ENCODE assay signal across 16 cellular contexts in genomic region chr11:69052343-69053168, GRCh38. TPM values are rescaled to one million over a fixed set of nuclear protein-coding genes. Genes with fewer than 3 reads are reported as not detected.
DNase-seq lines count a peak whose midpoint lies in the region; ATAC-seq and TF ChIP-seq lines count a peak whose summit lies in the region.
"Had no signal": no experiment of that assay in that cellular context is flagged by ENCODE, and none has a peak within 500 bp of the region (broad histone marks: within the 10 kb centered on the region; RNA-seq: fewer than 3 reads in every experiment).

No MANE protein-coding gene starts in this region.

- H3K36me3 Mint-ChIP-seq in activated B cell treated with CpG ODN at 0.5 μM for 24 hours (ENCODE audit: low read depth) (peaks cover 11% of the 10 kb centered on the region), type B pancreatic cell (no peaks in the 10 kb centered on the region)

- H2BK120ac ChIP-seq in mesenchymal stem cell (ENCODE audit: low read depth, low read length), result no peak overlapping the region

- no peak overlapping the region for H3K4ac ChIP-seq in mesenchymal stem cell (ENCODE audit: low read depth in 1 of 2, low read length in 2 of 2)

- TF ChIP-seq CTCF in activated B cell treated with CpG ODN at 0.5 μM for 24 hours (IDR thresholded peaks at IDR 0.05) (no peak), type B pancreatic cell (conservative IDR thresholded peaks at IDR 0.05) (no peak)

- CTCF ChIA-PET in activated B cell treated with CpG ODN at 0.5 μM for 24 hours (lab: Charles Lee), result interaction anchor here (0.7 kb wide), 1 partner anchor 618 kb away, joined by 3 read pairs; no protein-coding TSS in a partner anchor

- H3K23ac ChIP-seq in mesenchymal stem cell (ENCODE audit: low read length in 2 of 2), result peak overlapping the region in 1 of 2 experiments; percentile 27

- POLR2A ChIA-PET in activated B cell treated with CpG ODN at 0.5 μM for 24 hours (lab: Charles Lee), result interaction anchor here (0.6 kb wide), 2 partner anchors 10 to 39 kb away, joined by 3 to 6 read pairs; no protein-coding TSS in a partner anchor

- H2AFZ ChIP-seq in mesenchymal stem cell (ENCODE audit: low read depth, low read length), result no peak overlapping the region

- intact Hi-C loops in Right ventricle myocardium inferior (cut with DNase I), result loop anchor here (5.0 kb wide), 2 partner anchors 35 to 105 kb away; no protein-coding TSS in a partner anchor
- intact Hi-C loops in cardiac septum (cut with DNase I), result no loop called here
- intact Hi-C loops in activated B cell treated with CpG ODN at 0.5 μM for 24 hours (cut with micrococcal nuclease), result loop anchor here (10.0 kb wide), 1 partner anchor 588 kb away; the partner anchor contains the start of gene PPP6R3

- H2BK12ac ChIP-seq in mesenchymal stem cell (ENCODE audit: low read length in 2 of 2), result no peak overlapping the region

- peaks cover 61% of the 10 kb centered on the region for H3K79me1 ChIP-seq in mesenchymal stem cell (replicated peaks; ENCODE audit: low read length, poor library complexity, severe bottlenecking)

- H3K36me3 ChIP-seq in mesenchymal stem cell (ENCODE audit: control insufficient read depth in 1 of 2, insufficient read depth in 2 of 2, low read depth in 1 of 2, low read length in 2 of 2), result peaks cover 28 to 38% of the 10 kb centered on the region in 2 experiments
- H3K36me3 ChIP-seq: breast epithelium had no signal

- H4K91ac ChIP-seq in mesenchymal stem cell (ENCODE audit: low read length), result no peak overlapping the region

- H3K27me3 Mint-ChIP-seq in activated B cell treated with CpG ODN at 0.5 μM for 24 hours, result no peaks in the 10 kb centered on the region
- H3K27me3 Mint-ChIP-seq in type B pancreatic cell, result no peaks in the 10 kb centered on the region

- H3K27ac Mint-ChIP-seq in activated B cell treated with CpG ODN at 0.5 μM for 24 hours (no peak overlapping the region), type B pancreatic cell (peak overlapping the region; percentile 41)
- H3K27ac Mint-ChIP-seq: mesothelial cell of epicardium had no signal

- DNase-seq in Right ventricle myocardium inferior (ENCODE audit: missing footprints) (peak; percentile 60), cardiac septum (ENCODE audit: low spot score) (no peak), activated B cell treated with CpG ODN at 0.5 μM for 24 hours (no peak), mesenchymal stem cell (no peak), type B pancreatic cell (ENCODE audit: extremely low spot score, unreplicated experiment) (no peak), KG1 (lab: John Stamatoyannopoulos, UW) (no peak)
- no peak for DNase-seq in stimulated activated CD4-positive, alpha-beta T cell treated with anti-CD3 and anti-CD28 coated beads, Interleukin-1b, Interleukin-23, amount 100 ng/mL, for 48 hours
- DNase-seq: activated CD4-positive, alpha-beta T cell treated with anti-CD3 and anti-CD28 coated beads, Interleukin-2, amount 50 U/mL, for 4 hours; activated gamma-delta T cell; NCI-H2107; T-helper 2 cell had no signal

- H2AK5ac ChIP-seq in mesenchymal stem cell (ENCODE audit: low read length, severe bottlenecking), result no peak overlapping the region

- no peak overlapping the region for H3K4me2 ChIP-seq in mesenchymal stem cell (ENCODE audit: low read length, poor library complexity, severe bottlenecking)
- H3K4me2 ChIP-seq: A549 had no signal

- ATAC-seq in Right ventricle myocardium inferior, result no peak
- ATAC-seq in activated B cell treated with CpG ODN at 0.5 μM for 24 hours (ENCODE audit: low read depth), result no peak
- ATAC-seq in HG03135 (IDR thresholded peaks at IDR 0.05; ENCODE audit: unreplicated experiment), result no peak
- ATAC-seq: A549, esophagus mucosa had no signal

- H3K27ac ChIP-seq in mesenchymal stem cell (ENCODE audit: low read length, poor library complexity, severe bottlenecking), result no peak overlapping the region
- H3K27ac ChIP-seq: A549 had no signal

- no peak overlapping the region for H3K4me3 ChIP-seq in mesenchymal stem cell (ENCODE audit: insufficient read depth in 1 of 2, low read depth in 1 of 2, low read length in 2 of 2)
- H3K4me3 ChIP-seq: A549, breast epithelium had no signal

- H3K4me1 ChIP-seq in mesenchymal stem cell (ENCODE audit: control insufficient read depth, insufficient read depth, low read depth, low read length), result peaks cover 19% of the 10 kb centered on the region

- no peaks in the 10 kb centered on the region for H3K9me3 Mint-ChIP-seq in activated B cell treated with CpG ODN at 0.5 μM for 24 hours
- no peaks in the 10 kb centered on the region for H3K9me3 Mint-ChIP-seq in type B pancreatic cell
- H3K9me3 Mint-ChIP-seq: mesothelial cell of epicardium had no signal

- no peaks in the 10 kb centered on the region for H3K9me3 ChIP-seq in mesenchymal stem cell (ENCODE audit: control insufficient read depth, low read length)
- H3K9me3 ChIP-seq: A549, breast epithelium had no signal

- H4K8ac ChIP-seq in mesenchymal stem cell (ENCODE audit: low read length), result no peak overlapping the region

- no peak overlapping the region for H3K18ac ChIP-seq in mesenchymal stem cell (ENCODE audit: low read depth in 1 of 2, low read length in 2 of 2)

- no peak overlapping the region for H2BK5ac ChIP-seq in mesenchymal stem cell (ENCODE audit: low read depth, low read length, poor library complexity, severe bottlenecking)

- H3K14ac ChIP-seq in mesenchymal stem cell (ENCODE audit: low read length in 2 of 2), result no peak overlapping the region

- peak overlapping the region; percentile 37 for H3K9ac ChIP-seq in mesenchymal stem cell (ENCODE audit: low read length)

- no peaks in the 10 kb centered on the region for H3K27me3 ChIP-seq in mesenchymal stem cell (ENCODE audit: control insufficient read depth in 1 of 2, insufficient read depth in 1 of 2, low read length in 2 of 2)
- H3K27me3 ChIP-seq: breast epithelium had no signal

- no peak overlapping the region for H2BK15ac ChIP-seq in mesenchymal stem cell (ENCODE audit: low read depth, poor library complexity, severe bottlenecking)

- H3K4me1 Mint-ChIP-seq in activated B cell treated with CpG ODN at 0.5 μM for 24 hours, result peaks cover 77% of the 10 kb centered on the region
- peaks cover 13% of the 10 kb centered on the region for H3K4me1 Mint-ChIP-seq in type B pancreatic cell (ENCODE audit: unreplicated experiment)

- H3K4me3 Mint-ChIP-seq in activated B cell treated with CpG ODN at 0.5 μM for 24 hours (peak overlapping the region; percentile 15), type B pancreatic cell (no peak overlapping the region)
- H3K4me3 Mint-ChIP-seq: mesothelial cell of epicardium had no signal

- WGBS in mesenchymal stem cell, result 88% methylated on average over 21 of the region's 21 CpGs

RNA-seq across cellular contexts. Expression of gene TPCN2, which starts 3.8 kb away (rescaled TPM):
- 9.1 TPM for total RNA-seq in Right ventricle myocardium inferior
- total RNA-seq in cardiac septum, result 12.5 TPM
- 29.1 and 35.4 TPM in 2 replicates for total RNA-seq in activated B cell treated with CpG ODN at 0.5 μM for 24 hours
- polyA plus RNA-seq in mesenchymal stem cell (2013, experiment 1 of 2), result 4.9 TPM
- polyA plus RNA-seq in mesenchymal stem cell (2013, experiment 2 of 2), result 4.7 TPM
- total RNA-seq in type B pancreatic cell (ENCODE audit: low replicate concordance), result 19.5 and 20.7 TPM in 2 replicates

RNA-seq across cellular contexts. Expression of gene MRGPRF, which starts 39.5 kb away (rescaled TPM):
- 7.6 TPM for total RNA-seq in Right ventricle myocardium inferior
- 2.3 TPM for total RNA-seq in cardiac septum
- total RNA-seq in activated B cell treated with CpG ODN at 0.5 μM for 24 hours, result not detected in 2 replicates
- 28.0 TPM for polyA plus RNA-seq in mesenchymal stem cell (2013, experiment 1 of 2)
- polyA plus RNA-seq in mesenchymal stem cell (2013, experiment 2 of 2), result 29.6 TPM
- total RNA-seq in type B pancreatic cell (ENCODE audit: low replicate concordance), result 0.43 and 1.4 TPM in 2 replicates
